Comparison of ENCODE assay signal across 8 cellular contexts in genomic region chr17:49764559-49765180, GRCh38. TPM values are rescaled to one million over a fixed set of nuclear protein-coding genes. Genes with fewer than 3 reads are reported as not detected.
DNase-seq lines count a peak whose midpoint lies in the region; TF ChIP-seq lines count a peak whose summit lies in the region.

No MANE protein-coding gene starts in this region.

- H3K4me3 Mint-ChIP-seq in CD14-positive monocyte (peak overlapping the region; percentile 83 to 94), neural crest cell (peak overlapping the region; percentile 91)

- H3K9ac ChIP-seq in MM.1S (ENCODE audit: low read length), result no peak overlapping the region

- H2AFZ ChIP-seq in MM.1S (ENCODE audit: low read length), result peak overlapping the region; percentile 15; the same call in 1 of the 2 replicates

- H3K4me2 ChIP-seq in MM.1S (ENCODE audit: low read depth, low read length), result peak overlapping the region; percentile 72

- peaks cover 35% of the 10 kb centered on the region for H3K4me1 ChIP-seq in MM.1S (ENCODE audit: low read length)

- no peaks in the 10 kb centered on the region for H4K20me1 ChIP-seq in MM.1S (ENCODE audit: insufficient read depth, low read length)

- no peaks in the 10 kb centered on the region for H3K27me3 ChIP-seq in MM.1S (replicated peaks; ENCODE audit: insufficient read depth, low read length)
- no peaks in the 10 kb centered on the region for H3K27me3 ChIP-seq in dorsolateral prefrontal cortex

- H3K27ac Mint-ChIP-seq in CD14-positive monocyte (peak overlapping the region in 6 of 7 donors; percentile 75 to 89 (median 86)), neural crest cell (ENCODE audit: unreplicated experiment) (no peak overlapping the region)

- H3K4me1 Mint-ChIP-seq in CD14-positive monocyte (peaks cover 45% of the 10 kb centered on the region), neural crest cell (peaks cover 25% of the 10 kb centered on the region)

- no peaks in the 10 kb centered on the region for H3K36me3 ChIP-seq in MM.1S (replicated peaks; ENCODE audit: insufficient read depth, low read length)

- no peaks in the 10 kb centered on the region for H3K9me2 ChIP-seq in MM.1S (replicated peaks; ENCODE audit: insufficient read depth, low read length)

- H3F3A ChIP-seq in MM.1S (ENCODE audit: insufficient read depth, low read length), result peaks cover 30% of the 10 kb centered on the region

- H3K4me3 ChIP-seq in MM.1S (ENCODE audit: low read length) (peak overlapping the region; percentile 44), dorsolateral prefrontal cortex (peak overlapping the region; percentile 23 to 83 (median 72))

- peaks cover 0 to 3% of the 10 kb centered on the region in 2 donors for H3K36me3 Mint-ChIP-seq in CD14-positive monocyte
- no peaks in the 10 kb centered on the region for H3K36me3 Mint-ChIP-seq in neural crest cell (ENCODE audit: low read depth)

- intact Hi-C loops in CD14-positive monocyte (cut with micrococcal nuclease) (loop anchor here in 1 of 2 donors (2.0 to 5.0 kb wide), 2 partner anchors 26 to 37 kb away; no protein-coding TSS in a partner anchor), dorsolateral prefrontal cortex (cut with DNase I) (loop anchor here (5.0 kb wide), 1 partner anchor 57 kb away; the partner anchor contains the start of gene SLC35B1 (in 2 of the 2))

- no peaks in the 10 kb centered on the region for H3K9me3 ChIP-seq in MM.1S (replicated peaks; ENCODE audit: insufficient read depth, low read length)

- H3K9me3 Mint-ChIP-seq in CD14-positive monocyte (peaks cover 0 to 2% (median 1%) of the 10 kb centered on the region in 7 donors), neural crest cell (peaks cover 4% of the 10 kb centered on the region)

- DNase-seq in CD14-positive monocyte (ENCODE audit: low spot score) (no peak), MM.1S (no peak), dorsolateral prefrontal cortex (no peak), neural crest cell (ENCODE audit: low read depth, low spot score) (no peak), SKM-1 treated with dmso at 0.1 percent for 144 hours (lab: John Stamatoyannopoulos, UW; ENCODE audit: unreplicated experiment) (no peak), GOT3 (lab: John Stamatoyannopoulos, UW) (no peak), GM13977 (ENCODE audit: low spot score) (no peak)
- no peak for DNase-seq in activated CD4-positive, alpha-beta T cell treated with anti-CD3 and anti-CD28 coated beads for 48 hours

- peaks cover 37% of the 10 kb centered on the region for H3K79me2 ChIP-seq in MM.1S (ENCODE audit: low read length)

- H3K27ac ChIP-seq in MM.1S (ENCODE audit: low read length) (no peak overlapping the region), dorsolateral prefrontal cortex (peak overlapping the region in 11 of 59 donors; percentile 1 to 45 (median 26))

- in situ Hi-C loops in GM13977 (cut with MboI; ENCODE audit: low pct_unique_long_range_greater_than_20kb, low sequenced_read_pairs, unreplicated experiment), result no loop called here

- H3K27me3 Mint-ChIP-seq in CD14-positive monocyte (ENCODE audit: low read depth in 3 of 3), result peaks cover 0 to 3% (median 0%) of the 10 kb centered on the region in 3 donors
- H3K27me3 Mint-ChIP-seq in neural crest cell (ENCODE audit: low read depth), result peaks cover 32% of the 10 kb centered on the region

- TF ChIP-seq CTCF in CD14-positive monocyte (IDR thresholded peaks at IDR 0.05) (no peak), MM.1S (IDR thresholded peaks at IDR 0.05; ENCODE audit: low read length) (no peak), dorsolateral prefrontal cortex (IDR thresholded peaks at IDR 0.05 in 54 of 56, conservative IDR thresholded peaks at IDR 0.05 in 2 of 56; ENCODE audit: low read depth in 1 of 56, partially characterized antibody in 56 of 56) (no peak), neural crest cell (conservative IDR thresholded peaks at IDR 0.05) (no peak), GM13977 (IDR thresholded peaks at IDR 0.05; ENCODE audit: extremely low read depth, insufficient read depth, missing control alignments) (no peak)

RNA-seq across cellular contexts. Expression of gene FAM117A, which starts 0.7 kb away (rescaled TPM):
- 10 to 100 TPM; 11.8 to 17.9 TPM for polyA plus RNA-seq in CD14-positive monocyte
- total RNA-seq in dorsolateral prefrontal cortex (10 to 100 TPM in 10 of 120 experiments, 1 to 10 TPM in 110; 3.7 to 12.6 (median 6.9) TPM), neural crest cell (13.6 and 17.0 TPM in 2 replicates)

RNA-seq across cellular contexts. Expression of gene KAT7, which starts 23.8 kb away (rescaled TPM):
- 10 to 100 TPM; 17.5 to 28.1 TPM for polyA plus RNA-seq in CD14-positive monocyte
- total RNA-seq in dorsolateral prefrontal cortex (100 to 1,000 TPM in 73 of 120 experiments, 10 to 100 TPM in 47; 73.9 to 129 (median 102) TPM), neural crest cell (93.5 and 99.7 TPM in 2 replicates)

RNA-seq across cellular contexts. Expression of gene SLC35B1, which starts 56.9 kb away (rescaled TPM):
- polyA plus RNA-seq in CD14-positive monocyte, result 10 to 100 TPM; 56.0 to 61.0 TPM
- total RNA-seq in dorsolateral prefrontal cortex (10 to 100 TPM; 30.7 to 59.0 (median 43.7) TPM), neural crest cell (78.7 and 89.6 TPM in 2 replicates)
